In genomic region chr20:17874271-17875105, GRCh38 we compare ENCODE assay signal across 10 cellular contexts.
DNase-seq lines count a peak whose midpoint lies in the region; ATAC-seq and TF ChIP-seq lines count a peak whose summit lies in the region.
"Had no signal": no experiment of that assay in that cellular context is flagged by ENCODE, and none has a peak within 500 bp of the region (broad histone marks: within the 10 kb centered on the region; RNA-seq: fewer than 3 reads in every experiment).

No MANE protein-coding gene starts in this region.

- H3K27ac Mint-ChIP-seq in activated CD8-positive, alpha-beta memory T cell treated with anti-CD3 and anti-CD28 coated beads, Interleukin-2, amount 10 ng/mL, durations not matched to agents 7 days and 5 days: no peak overlapping the region

- intact Hi-C loops in esophagus squamous epithelium (cut with DNase I): no loop called here

- H3K4me1 ChIP-seq in RWPE2 (ENCODE audit: insufficient read depth, poor library complexity, severe bottlenecking) (no peaks in the 10 kb centered on the region), esophagus squamous epithelium (peaks cover 27 to 38% (median 27%) of the 10 kb centered on the region in 3 donors), muscle layer of duodenum (ENCODE audit: control insufficient read depth in 1 of 2, insufficient read depth in 2 of 2, low read length in 2 of 2) (peaks cover 24 to 28% of the 10 kb centered on the region in 2 donors)

- H3K4me3 Mint-ChIP-seq in activated CD8-positive, alpha-beta memory T cell treated with anti-CD3 and anti-CD28 coated beads, Interleukin-2, amount 10 ng/mL, durations not matched to agents 7 days and 5 days: no peak overlapping the region

- H3K9me3 ChIP-seq in RWPE2 (ENCODE audit: severe bottlenecking): no peaks in the 10 kb centered on the region
- H3K9me3 ChIP-seq in esophagus squamous epithelium: no peaks in the 10 kb centered on the region
- H3K9me3 ChIP-seq in muscle layer of duodenum (ENCODE audit: control insufficient read depth in 1 of 2, low read length in 2 of 2): no peaks in the 10 kb centered on the region
- H3K9me3 ChIP-seq: gastrocnemius medialis had no signal

- no peaks in the 10 kb centered on the region for H3K36me3 Mint-ChIP-seq in activated CD8-positive, alpha-beta memory T cell treated with anti-CD3 and anti-CD28 coated beads, Interleukin-2, amount 10 ng/mL, durations not matched to agents 7 days and 5 days
- H3K36me3 Mint-ChIP-seq: naive B cell had no signal

- peak; percentile 52 for ATAC-seq in RWPE2 (ENCODE audit: low read depth)
- ATAC-seq in activated CD8-positive, alpha-beta memory T cell treated with anti-CD3 and anti-CD28 coated beads, Interleukin-2, amount 10 ng/mL, durations not matched to agents 7 days and 5 days: no peak
- ATAC-seq in HG03378 (IDR thresholded peaks at IDR 0.05; ENCODE audit: unreplicated experiment): no peak

- 17 to 31% methylated on average over 7 of the region's 7 CpGs for WGBS in esophagus squamous epithelium, 2 donors

- H3K27me3 ChIP-seq in RWPE2 (ENCODE audit: insufficient read depth, poor library complexity, severe bottlenecking) (no peaks in the 10 kb centered on the region), esophagus squamous epithelium (peaks cover 0 to 6% (median 0%) of the 10 kb centered on the region in 4 donors), muscle layer of duodenum (ENCODE audit: low read depth, low read length) (no peaks in the 10 kb centered on the region)

- peaks cover 31% of the 10 kb centered on the region for H3K27me3 Mint-ChIP-seq in activated CD8-positive, alpha-beta memory T cell treated with anti-CD3 and anti-CD28 coated beads, Interleukin-2, amount 10 ng/mL, durations not matched to agents 7 days and 5 days
- H3K27me3 Mint-ChIP-seq: naive B cell had no signal

- DNase-seq in RWPE2 (ENCODE audit: low spot score): no peak
- DNase-seq in esophagus squamous epithelium (lab: John Stamatoyannopoulos, UW): no peak
- peak; percentile 64 for DNase-seq in ureter (ENCODE audit: low spot score)
- DNase-seq in activated CD8-positive, alpha-beta memory T cell treated with anti-CD3 and anti-CD28 coated beads, Interleukin-2, amount 10 ng/mL, durations not matched to agents 7 days and 5 days: no peak
- DNase-seq in NCI-H1417 (lab: John Stamatoyannopoulos, UW): no peak
- DNase-seq: naive B cell; stimulated activated CD4-positive, alpha-beta T cell treated with anti-CD3 and anti-CD28 coated beads, Interleukin-4, amount 100 ng/mL, for 4 hours had no signal

- no peaks in the 10 kb centered on the region for H3K9me3 Mint-ChIP-seq in activated CD8-positive, alpha-beta memory T cell treated with anti-CD3 and anti-CD28 coated beads, Interleukin-2, amount 10 ng/mL, durations not matched to agents 7 days and 5 days (ENCODE audit: low read depth)
- H3K9me3 Mint-ChIP-seq: naive B cell had no signal

- H3K4me1 Mint-ChIP-seq in activated CD8-positive, alpha-beta memory T cell treated with anti-CD3 and anti-CD28 coated beads, Interleukin-2, amount 10 ng/mL, durations not matched to agents 7 days and 5 days: peaks cover 26% of the 10 kb centered on the region

- H3K27ac ChIP-seq in RWPE2 (ENCODE audit: poor library complexity, severe bottlenecking) (no peak overlapping the region), esophagus squamous epithelium (peak overlapping the region in 3 of 4 donors; percentile 57 to 74 (median 67)), muscle layer of duodenum (ENCODE audit: low read length) (peak overlapping the region; percentile 83)

- CTCF ChIA-PET in activated CD8-positive, alpha-beta memory T cell treated with anti-CD3 and anti-CD28 coated beads, Interleukin-2, amount 10 ng/mL, durations not matched to agents 7 days and 5 days (lab: Charles Lee): interaction anchor here (0.6 to 1.5 kb wide), 2 partner anchors 14 to 370 kb away, joined by 3 to 6 read pairs; no protein-coding TSS in a partner anchor

- no peaks in the 10 kb centered on the region for H3K36me3 ChIP-seq in RWPE2 (ENCODE audit: low read depth)
- no peaks in the 10 kb centered on the region for H3K36me3 ChIP-seq in esophagus squamous epithelium
- no peaks in the 10 kb centered on the region for H3K36me3 ChIP-seq in muscle layer of duodenum (ENCODE audit: control insufficient read depth in 1 of 2, insufficient read depth in 2 of 2, low read length in 2 of 2)
- H3K36me3 ChIP-seq: gastrocnemius medialis had no signal

- H3K4me3 ChIP-seq in RWPE2 (ENCODE audit: severe bottlenecking) (no peak overlapping the region), esophagus squamous epithelium (peak overlapping the region in 1 of 4 donors; percentile 49), muscle layer of duodenum (ENCODE audit: low read depth in 1 of 2, low read length in 2 of 2) (peak overlapping the region in 1 of 2 donors; percentile 27)
- H3K4me3 ChIP-seq: gastrocnemius medialis had no signal

- no peak for TF ChIP-seq POLR2A in esophagus squamous epithelium (IDR thresholded peaks at IDR 0.05)

- TF ChIP-seq CTCF in RWPE2 (IDR thresholded peaks at IDR 0.05; ENCODE audit: poor library complexity, severe bottlenecking) (no peak), esophagus squamous epithelium (IDR thresholded peaks at IDR 0.05) (no peak)
